Comparison of ENCODE assay signal across 12 cellular contexts in genomic region chr1:84481317-84481716, GRCh38. TPM values are rescaled to one million over a fixed set of nuclear protein-coding genes. Genes with fewer than 3 reads are reported as not detected.
DNase-seq lines count a peak whose midpoint lies in the region; TF ChIP-seq lines count a peak whose summit lies in the region.
"Had no signal": no experiment of that assay in that cellular context is flagged by ENCODE, and none has a peak within 500 bp of the region (broad histone marks: within the 10 kb centered on the region; RNA-seq: fewer than 3 reads in every experiment).

No MANE protein-coding gene starts in this region.

- in situ Hi-C loops in GM13976 (cut with MboI; ENCODE audit: low sequenced_read_pairs, unreplicated experiment) = no loop called here

- H3K27ac Mint-ChIP-seq in CD8-positive, alpha-beta memory T cell = peak overlapping the region in 2 of 8 donors; percentile 24 to 33
- H3K27ac Mint-ChIP-seq in IgD-negative memory B cell (no peak overlapping the region), nephron (no peak overlapping the region)
- H3K27ac Mint-ChIP-seq in activated naive CD8-positive, alpha-beta T cell treated with anti-CD3 and anti-CD28 coated beads for 36 hours = no peak overlapping the region

- H3K27ac ChIP-seq in CD8-positive, alpha-beta memory T cell (ENCODE audit: low read depth, low read length) = no peak overlapping the region
- H3K27ac ChIP-seq: heart right ventricle, sigmoid colon had no signal

- peaks cover 27 to 59% (median 29%) of the 10 kb centered on the region in 3 donors for H3K36me3 Mint-ChIP-seq in CD8-positive, alpha-beta memory T cell
- H3K36me3 Mint-ChIP-seq in IgD-negative memory B cell (peaks cover 10% of the 10 kb centered on the region), nephron (ENCODE audit: low read depth) (peaks cover 55% of the 10 kb centered on the region)
- H3K36me3 Mint-ChIP-seq in activated naive CD8-positive, alpha-beta T cell treated with anti-CD3 and anti-CD28 coated beads for 36 hours = peaks cover 52% of the 10 kb centered on the region

- peaks cover 48 to 67% (median 62%) of the 10 kb centered on the region in 3 donors for H3K4me1 Mint-ChIP-seq in CD8-positive, alpha-beta memory T cell
- H3K4me1 Mint-ChIP-seq in IgD-negative memory B cell (peaks cover 29 to 51% (median 37%) of the 10 kb centered on the region in 3 donors), nephron (peaks cover 32% of the 10 kb centered on the region)
- peaks cover 34% of the 10 kb centered on the region for H3K4me1 Mint-ChIP-seq in activated naive CD8-positive, alpha-beta T cell treated with anti-CD3 and anti-CD28 coated beads for 36 hours

- H3K9me3 Mint-ChIP-seq in CD8-positive, alpha-beta memory T cell = peaks cover 3 to 9% (median 6%) of the 10 kb centered on the region in 5 donors
- peaks cover 8 to 16% (median 10%) of the 10 kb centered on the region in 3 donors for H3K9me3 Mint-ChIP-seq in IgD-negative memory B cell
- peaks cover 13% of the 10 kb centered on the region for H3K9me3 Mint-ChIP-seq in activated naive CD8-positive, alpha-beta T cell treated with anti-CD3 and anti-CD28 coated beads for 36 hours
- H3K9me3 Mint-ChIP-seq in nephron = peaks cover 14% of the 10 kb centered on the region

- CTCF ChIA-PET in CD8-positive, alpha-beta memory T cell (lab: Charles Lee) = interaction anchor here (1.8 kb wide), 1 partner anchor 93 kb away, joined by 6 read pairs; the partner anchor contains the start of gene CTBS

- no peak for DNase-seq in CD8-positive, alpha-beta memory T cell
- DNase-seq in activated naive CD8-positive, alpha-beta T cell treated with anti-CD3 and anti-CD28 coated beads for 36 hours = no peak
- DNase-seq in GM13976 (ENCODE audit: low spot score) (no peak), DMS153 (lab: John Stamatoyannopoulos, UW) (no peak), D341Med (ENCODE audit: low spot score) (no peak)
- DNase-seq: activated CD4-positive, alpha-beta T cell treated with anti-CD3 and anti-CD28 coated beads for 1 hour; activated gamma-delta T cell; heart right ventricle; left colon; sigmoid colon had no signal

- TF ChIP-seq CTCF in nephron (IDR thresholded peaks at IDR 0.05; ENCODE audit: unreplicated experiment in 3 of 3) (no peak), GM13976 (IDR thresholded peaks at IDR 0.05; ENCODE audit: borderline replicate concordance, control extremely low read depth, extremely low read depth, insufficient read depth, missing control alignments) (no peak)

- H3K27me3 Mint-ChIP-seq in CD8-positive, alpha-beta memory T cell = peaks cover 15 to 16% of the 10 kb centered on the region in 2 donors
- H3K27me3 Mint-ChIP-seq in IgD-negative memory B cell (peaks cover 10% of the 10 kb centered on the region), nephron (ENCODE audit: low read depth) (peaks cover 26% of the 10 kb centered on the region)
- H3K27me3 Mint-ChIP-seq in activated naive CD8-positive, alpha-beta T cell treated with anti-CD3 and anti-CD28 coated beads for 36 hours = peaks cover 9% of the 10 kb centered on the region

- no peaks in the 10 kb centered on the region for H3K9me3 ChIP-seq in CD8-positive, alpha-beta memory T cell (ENCODE audit: low read length)
- H3K9me3 ChIP-seq: sigmoid colon had no signal

- POLR2A ChIA-PET in CD8-positive, alpha-beta memory T cell (lab: Charles Lee) = no interaction called here

- H3K4me3 ChIP-seq in CD8-positive, alpha-beta memory T cell (ENCODE audit: low read length) = peak overlapping the region; percentile 32

- H3K4me1 ChIP-seq in CD8-positive, alpha-beta memory T cell (ENCODE audit: insufficient read depth, low read length) = peaks cover 35% of the 10 kb centered on the region

- peak overlapping the region; percentile 37 to 79 (median 57) for H3K4me3 Mint-ChIP-seq in CD8-positive, alpha-beta memory T cell
- H3K4me3 Mint-ChIP-seq in IgD-negative memory B cell = peak overlapping the region in 3 of 4 donors; percentile 12 to 99 (median 37)
- H3K4me3 Mint-ChIP-seq in activated naive CD8-positive, alpha-beta T cell treated with anti-CD3 and anti-CD28 coated beads for 36 hours = peak overlapping the region; percentile 59
- peak overlapping the region; percentile 36 to 66 (median 62) for H3K4me3 Mint-ChIP-seq in nephron

- peaks cover 21% of the 10 kb centered on the region for H3K36me3 ChIP-seq in CD8-positive, alpha-beta memory T cell (ENCODE audit: insufficient read depth, low read length)

- no peaks in the 10 kb centered on the region for H3K27me3 ChIP-seq in CD8-positive, alpha-beta memory T cell (ENCODE audit: insufficient read depth, low read length, poor library complexity, severe bottlenecking)

RNA-seq across cellular contexts. Expression of gene RPF1, which starts 2.3 kb away (rescaled TPM):
- total RNA-seq in CD8-positive, alpha-beta memory T cell = 10 to 100 TPM; 60.1 to 63.5 TPM
- 59.7 TPM for polyA plus RNA-seq in CD8-positive, alpha-beta memory T cell
- 55.2 TPM for polyA plus RNA-seq in IgD-negative memory B cell
- total RNA-seq in activated naive CD8-positive, alpha-beta T cell treated with anti-CD3 and anti-CD28 coated beads for 36 hours = 10 to 100 TPM; 65.2 to 68.3 TPM

RNA-seq across cellular contexts. Expression of gene SPATA1, which starts 24.9 kb away (rescaled TPM):
- total RNA-seq in CD8-positive, alpha-beta memory T cell = under 1 TPM; 0.55 to 0.69 TPM
- polyA plus RNA-seq in CD8-positive, alpha-beta memory T cell = not detected
- 0.15 TPM for polyA plus RNA-seq in IgD-negative memory B cell
- 1 to 10 TPM; 1.0 to 1.5 TPM for total RNA-seq in activated naive CD8-positive, alpha-beta T cell treated with anti-CD3 and anti-CD28 coated beads for 36 hours

RNA-seq across cellular contexts. Expression of gene GNG5, which starts 25.1 kb away (rescaled TPM):
- total RNA-seq in CD8-positive, alpha-beta memory T cell = 100 to 1,000 TPM; 123 to 128 TPM
- polyA plus RNA-seq in CD8-positive, alpha-beta memory T cell = 249 TPM
- 263 TPM for polyA plus RNA-seq in IgD-negative memory B cell
- total RNA-seq in activated naive CD8-positive, alpha-beta T cell treated with anti-CD3 and anti-CD28 coated beads for 36 hours = 100 to 1,000 TPM; 119 to 128 TPM
